3 cellular contexts compared by ENCODE assay signal in the genomic region with DNA sequence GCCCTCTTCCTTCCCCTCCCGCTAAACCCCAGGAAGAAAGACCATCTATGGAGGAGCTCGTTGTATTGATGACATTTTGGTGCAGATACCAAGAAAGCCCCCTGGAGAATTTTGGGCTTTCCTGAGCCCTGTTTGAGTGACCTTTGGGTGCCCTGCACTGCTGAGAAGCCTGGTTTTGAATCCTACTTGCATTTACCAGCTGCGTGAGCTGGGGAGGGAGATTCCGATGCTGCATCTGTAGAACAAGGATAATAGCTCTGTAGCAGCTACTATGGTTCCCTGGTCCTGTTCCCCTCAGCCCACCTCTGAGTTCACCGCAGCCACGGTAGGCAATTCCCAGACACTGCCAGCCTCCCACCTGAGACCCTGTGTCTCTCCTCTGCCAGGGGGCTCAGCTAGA.
TF ChIP-seq lines count a peak whose summit lies in the region.

No MANE protein-coding gene starts in this region.

TF ChIP-seq in GM23338, 12 proteins besides CTCF, POLR2A, EP300 and RAD21 (continues in another document):
- TF ChIP-seq, protein P1, sequence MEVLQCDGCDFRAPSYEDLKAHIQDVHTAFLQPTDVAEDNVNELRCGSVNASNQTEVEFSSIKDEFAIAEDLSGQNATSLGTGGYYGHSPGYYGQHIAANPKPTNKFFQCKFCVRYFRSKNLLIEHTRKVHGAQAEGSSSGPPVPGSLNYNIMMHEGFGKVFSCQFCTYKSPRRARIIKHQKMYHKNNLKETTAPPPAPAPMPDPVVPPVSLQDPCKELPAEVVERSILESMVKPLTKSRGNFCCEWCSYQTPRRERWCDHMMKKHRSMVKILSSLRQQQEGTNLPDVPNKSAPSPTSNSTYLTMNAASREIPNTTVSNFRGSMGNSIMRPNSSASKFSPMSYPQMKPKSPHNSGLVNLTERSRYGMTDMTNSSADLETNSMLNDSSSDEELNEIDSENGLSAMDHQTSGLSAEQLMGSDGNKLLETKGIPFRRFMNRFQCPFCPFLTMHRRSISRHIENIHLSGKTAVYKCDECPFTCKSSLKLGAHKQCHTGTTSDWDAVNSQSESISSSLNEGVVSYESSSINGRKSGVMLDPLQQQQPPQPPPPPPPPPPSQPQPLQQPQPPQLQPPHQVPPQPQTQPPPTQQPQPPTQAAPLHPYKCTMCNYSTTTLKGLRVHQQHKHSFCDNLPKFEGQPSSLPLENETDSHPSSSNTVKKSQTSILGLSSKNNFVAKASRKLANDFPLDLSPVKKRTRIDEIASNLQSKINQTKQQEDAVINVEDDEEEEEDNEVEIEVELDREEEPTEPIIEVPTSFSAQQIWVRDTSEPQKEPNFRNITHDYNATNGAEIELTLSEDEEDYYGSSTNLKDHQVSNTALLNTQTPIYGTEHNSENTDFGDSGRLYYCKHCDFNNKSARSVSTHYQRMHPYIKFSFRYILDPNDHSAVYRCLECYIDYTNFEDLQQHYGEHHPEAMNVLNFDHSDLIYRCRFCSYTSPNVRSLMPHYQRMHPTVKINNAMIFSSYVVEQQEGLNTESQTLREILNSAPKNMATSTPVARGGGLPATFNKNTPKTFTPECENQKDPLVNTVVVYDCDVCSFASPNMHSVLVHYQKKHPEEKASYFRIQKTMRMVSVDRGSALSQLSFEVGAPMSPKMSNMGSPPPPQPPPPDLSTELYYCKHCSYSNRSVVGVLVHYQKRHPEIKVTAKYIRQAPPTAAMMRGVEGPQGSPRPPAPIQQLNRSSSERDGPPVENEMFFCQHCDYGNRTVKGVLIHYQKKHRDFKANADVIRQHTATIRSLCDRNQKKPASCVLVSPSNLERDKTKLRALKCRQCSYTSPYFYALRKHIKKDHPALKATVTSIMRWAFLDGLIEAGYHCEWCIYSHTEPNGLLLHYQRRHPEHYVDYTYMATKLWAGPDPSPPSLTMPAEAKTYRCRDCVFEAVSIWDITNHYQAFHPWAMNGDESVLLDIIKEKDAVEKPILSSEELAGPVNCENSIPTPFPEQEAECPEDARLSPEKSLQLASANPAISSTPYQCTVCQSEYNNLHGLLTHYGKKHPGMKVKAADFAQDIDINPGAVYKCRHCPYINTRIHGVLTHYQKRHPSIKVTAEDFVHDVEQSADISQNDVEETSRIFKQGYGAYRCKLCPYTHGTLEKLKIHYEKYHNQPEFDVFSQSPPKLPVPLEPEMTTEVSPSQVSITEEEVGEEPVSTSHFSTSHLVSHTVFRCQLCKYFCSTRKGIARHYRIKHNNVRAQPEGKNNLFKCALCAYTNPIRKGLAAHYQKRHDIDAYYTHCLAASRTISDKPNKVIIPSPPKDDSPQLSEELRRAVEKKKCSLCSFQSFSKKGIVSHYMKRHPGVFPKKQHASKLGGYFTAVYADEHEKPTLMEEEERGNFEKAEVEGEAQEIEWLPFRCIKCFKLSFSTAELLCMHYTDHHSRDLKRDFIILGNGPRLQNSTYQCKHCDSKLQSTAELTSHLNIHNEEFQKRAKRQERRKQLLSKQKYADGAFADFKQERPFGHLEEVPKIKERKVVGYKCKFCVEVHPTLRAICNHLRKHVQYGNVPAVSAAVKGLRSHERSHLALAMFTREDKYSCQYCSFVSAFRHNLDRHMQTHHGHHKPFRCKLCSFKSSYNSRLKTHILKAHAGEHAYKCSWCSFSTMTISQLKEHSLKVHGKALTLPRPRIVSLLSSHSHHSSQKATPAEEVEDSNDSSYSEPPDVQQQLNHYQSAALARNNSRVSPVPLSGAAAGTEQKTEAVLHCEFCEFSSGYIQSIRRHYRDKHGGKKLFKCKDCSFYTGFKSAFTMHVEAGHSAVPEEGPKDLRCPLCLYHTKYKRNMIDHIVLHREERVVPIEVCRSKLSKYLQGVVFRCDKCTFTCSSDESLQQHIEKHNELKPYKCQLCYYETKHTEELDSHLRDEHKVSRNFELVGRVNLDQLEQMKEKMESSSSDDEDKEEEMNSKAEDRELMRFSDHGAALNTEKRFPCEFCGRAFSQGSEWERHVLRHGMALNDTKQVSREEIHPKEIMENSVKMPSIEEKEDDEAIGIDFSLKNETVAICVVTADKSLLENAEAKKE (CRISPR knock-in tag; IDR thresholded peaks at IDR 0.05), result no peak
- TF ChIP-seq ZNF331 (CRISPR knock-in tag; IDR thresholded peaks at IDR 0.05; ENCODE audit: low read depth), result no peak

TF ChIP-seq in GM12878, 131 proteins besides CTCF, POLR2A, EP300 and RAD21:
- TF ChIP-seq NR2F1 (conservative IDR thresholded peaks at IDR 0.05), result peak; percentile 36; the same call in 1 of the 2 replicates
- no peak for TF ChIP-seq EGR1 (IDR thresholded peaks at IDR 0.05; ENCODE audit: borderline replicate concordance in 1 of 2, low read depth in 2 of 2, low read length in 2 of 2)
TF ChIP-seq in GM12878: peak in this region for 1.

TF ChIP-seq in H1, 55 proteins besides CTCF, POLR2A, EP300 and RAD21:
- TF ChIP-seq, protein P2, sequence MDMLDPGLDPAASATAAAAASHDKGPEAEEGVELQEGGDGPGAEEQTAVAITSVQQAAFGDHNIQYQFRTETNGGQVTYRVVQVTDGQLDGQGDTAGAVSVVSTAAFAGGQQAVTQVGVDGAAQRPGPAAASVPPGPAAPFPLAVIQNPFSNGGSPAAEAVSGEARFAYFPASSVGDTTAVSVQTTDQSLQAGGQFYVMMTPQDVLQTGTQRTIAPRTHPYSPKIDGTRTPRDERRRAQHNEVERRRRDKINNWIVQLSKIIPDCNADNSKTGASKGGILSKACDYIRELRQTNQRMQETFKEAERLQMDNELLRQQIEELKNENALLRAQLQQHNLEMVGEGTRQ (IDR thresholded peaks at IDR 0.05; ENCODE audit: low read length), result no peak
- TF ChIP-seq RBBP5 (IDR thresholded peaks at IDR 0.05; ENCODE audit: borderline replicate concordance, low read depth, low read length) (no peak), TBP (IDR thresholded peaks at IDR 0.05; ENCODE audit: low read depth, low read length) (no peak), SIX5 (IDR thresholded peaks at IDR 0.05; ENCODE audit: low read depth, low read length) (no peak), ZNF274 (IDR thresholded peaks at IDR 0.05; ENCODE audit: borderline replicate concordance, extremely low read depth, low read length) (no peak), POU5F1 (IDR thresholded peaks at IDR 0.05; ENCODE audit: low read depth, low read length) (no peak), RNF2 (IDR thresholded peaks at IDR 0.05; ENCODE audit: borderline replicate concordance, low read depth, low read length, missing control alignments, poor library complexity, severe bottlenecking) (no peak), FOSL1 (IDR thresholded peaks at IDR 0.05; ENCODE audit: insufficient read depth, low read depth, low read length) (no peak), YY1 (IDR thresholded peaks at IDR 0.05; ENCODE audit: low read depth, low read length) (no peak), MAX (IDR thresholded peaks at IDR 0.05) (no peak), SIRT6 (IDR thresholded peaks at IDR 0.05; ENCODE audit: low read length) (no peak), JUND (IDR thresholded peaks at IDR 0.05; ENCODE audit: low read length) (no peak)
